ENCODE assay signal across 23 cellular contexts in the genomic region with DNA sequence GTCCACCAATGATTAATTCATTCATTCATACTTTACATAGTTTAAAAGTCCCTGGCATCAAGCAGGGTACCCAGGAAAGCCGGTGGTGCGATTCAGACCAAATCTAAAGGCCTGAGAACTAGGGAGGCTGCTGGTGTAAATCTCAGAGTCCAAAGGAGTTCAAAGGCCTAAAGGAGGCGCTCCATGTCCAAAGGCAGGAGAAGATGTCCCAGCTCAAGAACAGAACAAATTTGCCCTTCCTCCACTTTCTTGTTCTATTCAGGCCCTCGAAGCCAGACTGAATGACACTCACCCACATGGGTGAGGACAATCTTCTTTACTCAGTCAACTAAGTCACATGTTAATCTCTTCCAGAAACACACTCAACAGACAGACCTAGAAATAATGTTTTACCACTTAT.
"Had no signal": no experiment of that assay in that cellular context is flagged by ENCODE, and none has a peak within 500 bp of the region (broad histone marks: within the 10 kb centered on the region; RNA-seq: fewer than 3 reads in every experiment).

No MANE protein-coding gene starts in this region.

- H3K27ac ChIP-seq: epithelial cell of prostate, esophagus squamous epithelium, heart right ventricle, neutrophil, ovary, sigmoid colon, thoracic aorta had no signal

- H3K9me3 ChIP-seq: esophagus squamous epithelium, heart right ventricle, neutrophil, ovary, sigmoid colon, thoracic aorta had no signal

- H3K4me1 ChIP-seq: esophagus squamous epithelium, heart right ventricle, sigmoid colon had no signal

- H3K36me3 ChIP-seq: esophagus squamous epithelium, heart right ventricle, neutrophil, ovary, sigmoid colon, thoracic aorta had no signal

- H3K4me3 ChIP-seq: esophagus squamous epithelium, heart right ventricle, ovary, sigmoid colon, thoracic aorta had no signal

- ATAC-seq: activated CD8-positive, alpha-beta memory T cell treated with anti-CD3 and anti-CD28 coated beads, Interleukin-2, amount 10 ng/mL, durations not matched to agents 7 days and 5 days; activated CD8-positive, alpha-beta T cell treated with anti-CD3 and anti-CD28 coated beads, Interleukin-2, amount 10 ng/mL, durations not matched to agents 7 days and 5 days; activated naive CD4-positive, alpha-beta T cell treated with anti-CD3 and anti-CD28 coated beads, Interleukin-2, amount 50 U/mL, for 72 hours; activated T-cell treated with anti-CD3 and anti-CD28 coated beads, Interleukin-2, amount 50 U/mL, for 72 hours; heart right ventricle; left ventricle myocardium superior; stimulated activated effector memory CD8-positive, alpha-beta T cell treated with anti-CD3 and anti-CD28 coated beads, Interleukin-12 subunit alpha, Interleukin-12 subunit beta, amount 100 ng/mL, for 72 hours had no signal

- H3K27me3 ChIP-seq: esophagus squamous epithelium, heart right ventricle, neutrophil, ovary, sigmoid colon had no signal

- DNase-seq: activated B cell treated with CpG ODN at 0.5 μM for 24 hours; activated CD4-positive, alpha-beta T cell treated with anti-CD3 and anti-CD28 coated beads, Interleukin-2, amount 50 U/mL, for 1 hour; activated CD8-positive, alpha-beta memory T cell treated with anti-CD3 and anti-CD28 coated beads, Interleukin-2, amount 10 ng/mL, durations not matched to agents 7 days and 5 days; activated CD8-positive, alpha-beta T cell treated with anti-CD3 and anti-CD28 coated beads, Interleukin-2, amount 10 ng/mL, durations not matched to agents 7 days and 5 days; activated naive CD4-positive, alpha-beta T cell; activated T-cell treated with anti-CD3 and anti-CD28 coated beads, Interleukin-2, amount 50 U/mL, for 72 hours; effector CD4-positive, alpha-beta T cell; esophagus squamous epithelium; foreskin melanocyte; heart right ventricle; left ventricle myocardium superior; naive B cell; nephron progenitor cell; ovary; sigmoid colon; small intestine; stimulated activated CD4-positive, alpha-beta T cell treated with anti-CD3 and anti-CD28 coated beads, Interleukin-4, amount 100 ng/mL, for 24 hours; trophoblast cell had no signal
